8 cellular contexts compared by ENCODE assay signal in the genomic region with DNA sequence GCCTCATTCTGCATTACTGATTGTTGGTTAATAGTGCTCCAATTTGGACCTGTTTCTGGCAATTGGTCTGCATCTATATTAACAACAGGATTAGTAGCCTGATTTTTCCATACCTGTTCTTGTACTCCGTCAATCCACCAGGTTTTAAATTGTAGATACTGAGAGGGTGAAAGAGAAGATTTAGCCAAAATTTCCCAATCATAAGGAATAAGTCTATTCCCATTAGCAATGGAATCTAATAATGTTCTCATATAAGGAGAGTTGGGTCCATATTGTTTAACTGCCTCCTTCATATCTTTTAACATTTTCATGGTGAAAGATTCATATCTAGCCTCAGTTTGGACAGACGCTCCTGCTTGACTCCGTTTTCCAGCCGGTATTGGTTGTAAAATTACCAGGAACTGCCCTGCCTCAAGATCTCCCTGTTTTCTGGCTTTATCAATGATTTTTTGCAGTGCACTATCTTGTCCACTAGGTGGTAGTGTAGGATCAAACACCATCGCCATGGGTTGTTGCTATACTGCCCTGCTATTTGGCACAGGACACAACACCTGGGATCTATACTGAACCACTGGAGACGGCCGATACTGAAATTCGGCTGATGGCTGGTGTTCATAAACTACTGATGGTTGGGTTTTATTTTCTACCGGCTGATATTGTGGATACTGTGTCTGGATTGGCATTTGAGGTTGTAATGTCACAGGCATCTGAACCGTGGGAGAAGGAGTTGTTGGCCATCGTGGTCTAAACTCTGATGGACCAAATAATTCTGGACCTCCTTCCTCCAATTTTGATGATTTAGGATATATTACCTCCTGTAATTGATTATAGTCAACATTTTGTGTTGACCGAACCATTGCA. TPM values are rescaled to one million over a fixed set of nuclear protein-coding genes. Genes with fewer than 3 reads are reported as not detected.
DNase-seq lines count a peak whose midpoint lies in the region; ATAC-seq, FAIRE-seq and TF ChIP-seq lines count a peak whose summit lies in the region.

No MANE protein-coding gene starts in this region.

- FAIRE-seq in GM12892 (lab: Jason Lieb, UNC) = peak; percentile 97

- TF ChIP-seq CTCF in A673 (conservative IDR thresholded peaks at IDR 0.05; ENCODE audit: low read depth, low read length) (peak; percentile 84), foreskin fibroblast (IDR thresholded peaks at IDR 0.05; ENCODE audit: low read depth, low read length) (peak; percentile 70), osteoblast (IDR thresholded peaks at IDR 0.05; ENCODE audit: extremely low read depth, low read depth, low read length) (peak; percentile 90)

- no peak overlapping the region for H3K27ac ChIP-seq in A673 (ENCODE audit: low read depth, low read length, poor library complexity, severe bottlenecking)
- no peak overlapping the region for H3K27ac ChIP-seq in osteoblast (ENCODE audit: low read depth, low read length)

- TF ChIP-seq POLR2A in GM12892 (IDR thresholded peaks at IDR 0.05; ENCODE audit: low read depth, low read length) = no peak

- H3K4me3 ChIP-seq in A673 (ENCODE audit: low read depth, low read length, poor library complexity, severe bottlenecking) (no peak overlapping the region), foreskin fibroblast (ENCODE audit: low read depth in 1 of 2, low read length in 2 of 2) (no peak overlapping the region), osteoblast (ENCODE audit: insufficient read depth, low read length) (no peak overlapping the region)

- no peak overlapping the region for H3K4me3 Mint-ChIP-seq in activated T-helper 17 cell treated with anti-CD3 and anti-CD28 coated beads, Interleukin-2, amount 50 U/mL, for 72 hours

- DNase-seq in A673 (ENCODE audit: low spot score) (peak; percentile 84), GM12892 (ENCODE audit: insufficient read length) (no peak), LoVo (ENCODE audit: low spot score) (peak; percentile 77), OCI-M1 (lab: John Stamatoyannopoulos, UW) (peak; percentile 82), foreskin fibroblast (peak; percentile 57 to 83), osteoblast (ENCODE audit: insufficient read length, low spot score, missing footprints) (peak; percentile 85)

- H4K20me1 ChIP-seq in osteoblast (ENCODE audit: insufficient read depth, low read length) = no peaks in the 10 kb centered on the region

- no peak overlapping the region for H3K27ac Mint-ChIP-seq in activated T-helper 17 cell treated with anti-CD3 and anti-CD28 coated beads, Interleukin-2, amount 50 U/mL, for 72 hours

- CTCF ChIA-PET in A673 (lab: Charles Lee) = no interaction called here

- H3K27me3 ChIP-seq in A673 (replicated peaks; ENCODE audit: insufficient read depth, low read depth, low read length, poor library complexity) = no peaks in the 10 kb centered on the region
- H3K27me3 ChIP-seq in osteoblast (ENCODE audit: insufficient read depth, low read length) = no peaks in the 10 kb centered on the region

- H3K9me3 ChIP-seq in A673 (ENCODE audit: low read depth, low read length, poor library complexity, severe bottlenecking) (no peaks in the 10 kb centered on the region), osteoblast (ENCODE audit: low read depth, low read length) (no peaks in the 10 kb centered on the region)

- no peaks in the 10 kb centered on the region for H3K79me2 ChIP-seq in osteoblast (ENCODE audit: insufficient read depth, low read length)

- peaks cover 3% of the 10 kb centered on the region for H3K27me3 Mint-ChIP-seq in activated T-helper 17 cell treated with anti-CD3 and anti-CD28 coated beads, Interleukin-2, amount 50 U/mL, for 72 hours

- no peak overlapping the region for H3K4me2 ChIP-seq in osteoblast (ENCODE audit: insufficient read depth, low read length)

- peaks cover 16% of the 10 kb centered on the region for H3K4me1 Mint-ChIP-seq in activated T-helper 17 cell treated with anti-CD3 and anti-CD28 coated beads, Interleukin-2, amount 50 U/mL, for 72 hours

- POLR2A ChIA-PET in A673 (lab: Charles Lee; ENCODE audit: low non-redundant PET) = no interaction called here

- no peak overlapping the region for H2AFZ ChIP-seq in osteoblast (ENCODE audit: low read length)

- peak; percentile 86 for ATAC-seq in activated T-helper 17 cell treated with anti-CD3 and anti-CD28 coated beads, Interleukin-2, amount 50 U/mL, for 72 hours (replicated peaks)
- ATAC-seq in GM21526 (IDR thresholded peaks at IDR 0.05; ENCODE audit: low FRiP score, unreplicated experiment) = no peak

- peaks cover 5% of the 10 kb centered on the region for H3K9me3 Mint-ChIP-seq in activated T-helper 17 cell treated with anti-CD3 and anti-CD28 coated beads, Interleukin-2, amount 50 U/mL, for 72 hours

- no peaks in the 10 kb centered on the region for H3K36me3 Mint-ChIP-seq in activated T-helper 17 cell treated with anti-CD3 and anti-CD28 coated beads, Interleukin-2, amount 50 U/mL, for 72 hours (ENCODE audit: low read depth)

- BruUV-seq in A673 (replicated peaks; lab: Mats Ljungman, UMichigan) = no TSS peak

- intact Hi-C loops in A673 (cut with micrococcal nuclease; ENCODE audit: unreplicated experiment) = loop anchor here (1.0 to 10.0 kb wide), 6 partner anchors 40 to 421 kb away; a partner anchor contains a TSS

- H3K36me3 ChIP-seq in A673 (ENCODE audit: insufficient read depth, low read length, poor library complexity, severe bottlenecking) (no peaks in the 10 kb centered on the region), osteoblast (ENCODE audit: insufficient read depth, low read length) (no peaks in the 10 kb centered on the region)

- peaks cover 20% of the 10 kb centered on the region for H3K4me1 ChIP-seq in A673 (ENCODE audit: insufficient read depth, low read length, poor library complexity, severe bottlenecking)
- no peaks in the 10 kb centered on the region for H3K4me1 ChIP-seq in osteoblast (ENCODE audit: insufficient read depth, low read length)

RNA-seq across cellular contexts. Expression of a gene that starts 25.2 kb away (rescaled TPM):
- total RNA-seq in A673 (2021) = 9.3 and 10.6 TPM in 2 replicates
- 19.7 TPM for polyA plus RNA-seq in GM12892 (2012; ENCODE audit: missing spikeins)
- total RNA-seq in activated T-helper 17 cell treated with anti-CD3 and anti-CD28 coated beads, Interleukin-2, amount 50 U/mL, for 72 hours = 10 to 100 TPM; 15.8 to 17.9 TPM
- 9.0 and 9.7 TPM in 2 replicates for total RNA-seq in osteoblast

RNA-seq across cellular contexts. Expression of a gene that starts 37.9 kb away (rescaled TPM):
- total RNA-seq in A673 (2021) (0.49 and 1.2 TPM in 2 replicates), osteoblast (not detected in 2 replicates)
- polyA plus RNA-seq in GM12892 (2012; ENCODE audit: missing spikeins) = 0.95 TPM
- 1 to 10 TPM; 2.1 to 4.2 TPM for total RNA-seq in activated T-helper 17 cell treated with anti-CD3 and anti-CD28 coated beads, Interleukin-2, amount 50 U/mL, for 72 hours

RNA-seq across cellular contexts. Expression of a gene that starts 57.5 kb away (rescaled TPM):
- not detected in 2 replicates for total RNA-seq in A673 (2021)
- not detected for polyA plus RNA-seq in GM12892 (2012; ENCODE audit: missing spikeins)
- total RNA-seq in activated T-helper 17 cell treated with anti-CD3 and anti-CD28 coated beads, Interleukin-2, amount 50 U/mL, for 72 hours = not detected
- total RNA-seq in osteoblast = not detected in 2 replicates
